In genomic region chr10:7320072-7320471, GRCh38 we compare ENCODE assay signal across 1 cellular context.
TF ChIP-seq lines count a peak whose summit lies in the region.

No MANE protein-coding gene starts in this region.

TF ChIP-seq in WTC11, 78 proteins besides CTCF, POLR2A, EP300 and RAD21 (continued from another document):
- no peak for TF ChIP-seq ARID4B (CRISPR knock-in tag; IDR thresholded peaks at IDR 0.05; ENCODE audit: borderline replicate concordance)
- TF ChIP-seq ATF3 (CRISPR knock-in tag; conservative IDR thresholded peaks at IDR 0.05) = no peak
- TF ChIP-seq ZNF232 (CRISPR knock-in tag; IDR thresholded peaks at IDR 0.05) = no peak
- no peak for TF ChIP-seq E2F1 (CRISPR knock-in tag; IDR thresholded peaks at IDR 0.05)
- no peak for TF ChIP-seq NR1H2 (CRISPR knock-in tag; IDR thresholded peaks at IDR 0.05)
- TF ChIP-seq ZMAT4 (CRISPR knock-in tag; IDR thresholded peaks at IDR 0.05) = no peak
